In the genomic region with DNA sequence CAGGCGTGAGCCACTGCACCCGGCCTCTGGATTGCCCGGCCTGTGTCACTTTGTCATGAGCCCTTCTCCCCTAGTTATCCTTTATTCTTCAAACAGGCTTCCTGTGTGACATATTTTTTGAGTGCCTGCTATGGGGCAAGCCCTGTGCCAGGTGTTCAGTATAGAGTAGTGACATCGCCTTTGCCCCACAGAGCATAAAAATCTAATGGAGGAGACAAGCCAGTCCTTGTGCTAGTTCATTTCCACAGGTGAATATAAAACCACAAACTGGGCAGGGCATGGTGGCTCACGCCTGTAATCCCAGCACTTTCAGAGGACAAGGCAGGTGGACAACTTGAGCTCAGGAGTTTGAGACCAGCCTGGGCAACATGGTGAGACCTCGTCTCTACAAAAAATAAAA, we compare ENCODE assay signal across 17 cellular contexts. TPM values are rescaled to one million over a fixed set of nuclear protein-coding genes. Genes with fewer than 3 reads are reported as not detected.
DNase-seq lines count a peak whose midpoint lies in the region; ATAC-seq and TF ChIP-seq lines count a peak whose summit lies in the region.
"Had no signal": no experiment of that assay in that cellular context is flagged by ENCODE, and none has a peak within 500 bp of the region (broad histone marks: within the 10 kb centered on the region; RNA-seq: fewer than 3 reads in every experiment).

No MANE protein-coding gene starts in this region.

- no peaks in the 10 kb centered on the region for H3K4me1 ChIP-seq in GM23338 (ENCODE audit: insufficient read depth)
- H3K4me1 ChIP-seq in naive thymus-derived CD4-positive, alpha-beta T cell (ENCODE audit: control insufficient read depth in 2 of 2, insufficient read depth in 2 of 2, low read length in 2 of 2), result peaks cover 48 to 87% of the 10 kb centered on the region in 2 donors

- intact Hi-C loops in CD4-positive, alpha-beta T cell (cut with DNase I, micrococcal nuclease), result loop anchor here (2.0 kb wide), 4 partner anchors 23 to 43 kb away; a partner anchor contains a TSS
- intact Hi-C loops in activated T-helper 1 cell treated with anti-CD3 and anti-CD28 coated beads, Interleukin-12 subunit alpha, Interleukin-12 subunit beta, Interleukin-2, Interleukin-4 antibody, amounts not matched to agents 30 ng/mL and 10 ng/mL and 1 ng/mL, durations not matched to agents 14 hours and 24 hours and 36 hours (cut with micrococcal nuclease), result loop anchor here (2.0 kb wide), 2 partner anchors 69 to 93 kb away; a partner anchor contains a TSS
- intact Hi-C loops in naive thymus-derived CD4-positive, alpha-beta T cell (cut with micrococcal nuclease), result loop anchor here in 1 of 2 donors (1.0 to 2.0 kb wide), 4 partner anchors 11 to 59 kb away; no protein-coding TSS in a partner anchor

- peak overlapping the region; percentile 60 for H3K4me3 Mint-ChIP-seq in CD4-positive, alpha-beta T cell
- H3K4me3 Mint-ChIP-seq in GM23338, result no peak overlapping the region
- H3K4me3 Mint-ChIP-seq in activated T-helper 1 cell treated with anti-CD3 and anti-CD28 coated beads, Interleukin-12 subunit alpha, Interleukin-12 subunit beta, Interleukin-2, Interleukin-4 antibody, amounts not matched to agents 30 ng/mL and 10 ng/mL and 1 ng/mL, durations not matched to agents 14 hours and 24 hours and 36 hours, result peak overlapping the region; percentile 69
- H3K4me3 Mint-ChIP-seq in naive thymus-derived CD4-positive, alpha-beta T cell, result peak overlapping the region; percentile 35 to 87 (median 73)

- H3K36me3 ChIP-seq in GM23338 (ENCODE audit: insufficient read depth), result peaks cover 19% of the 10 kb centered on the region
- no peaks in the 10 kb centered on the region for H3K36me3 ChIP-seq in naive thymus-derived CD4-positive, alpha-beta T cell (ENCODE audit: control insufficient read depth in 2 of 3, insufficient read depth in 3 of 3, low read length in 3 of 3)

- POLR2A ChIA-PET in CD4-positive, alpha-beta T cell (lab: Charles Lee), result interaction anchor here (0.7 to 6.2 kb wide), 10 partner anchors 10 to 86 kb away, joined by 4 to 126 read pairs (median 8); a partner anchor contains a TSS
- POLR2A ChIA-PET in naive thymus-derived CD4-positive, alpha-beta T cell (lab: Charles Lee), result interaction anchor here (0.7 to 16.1 kb wide), 13 partner anchors 10 to 1203 kb away, joined by 3 to 386 read pairs (median 12); a partner anchor contains a TSS

- H3K27ac Mint-ChIP-seq in CD4-positive, alpha-beta T cell, result peak overlapping the region; percentile 90
- H3K27ac Mint-ChIP-seq in GM23338, result no peak overlapping the region; the same call in 1 of the 2 replicates
- peak overlapping the region; percentile 97 for H3K27ac Mint-ChIP-seq in activated T-helper 1 cell treated with anti-CD3 and anti-CD28 coated beads, Interleukin-12 subunit alpha, Interleukin-12 subunit beta, Interleukin-2, Interleukin-4 antibody, amounts not matched to agents 30 ng/mL and 10 ng/mL and 1 ng/mL, durations not matched to agents 14 hours and 24 hours and 36 hours
- peak overlapping the region; percentile 93 to 98 (median 96) for H3K27ac Mint-ChIP-seq in naive thymus-derived CD4-positive, alpha-beta T cell

- H3K4me1 Mint-ChIP-seq in CD4-positive, alpha-beta T cell (ENCODE audit: low read depth), result peaks cover 65% of the 10 kb centered on the region
- peaks cover 6% of the 10 kb centered on the region for H3K4me1 Mint-ChIP-seq in GM23338
- H3K4me1 Mint-ChIP-seq in activated T-helper 1 cell treated with anti-CD3 and anti-CD28 coated beads, Interleukin-12 subunit alpha, Interleukin-12 subunit beta, Interleukin-2, Interleukin-4 antibody, amounts not matched to agents 30 ng/mL and 10 ng/mL and 1 ng/mL, durations not matched to agents 14 hours and 24 hours and 36 hours (ENCODE audit: low read depth), result peaks cover 72% of the 10 kb centered on the region
- peaks cover 49 to 85% (median 75%) of the 10 kb centered on the region in 7 donors for H3K4me1 Mint-ChIP-seq in naive thymus-derived CD4-positive, alpha-beta T cell

- H2AFZ ChIP-seq in GM23338, result no peak overlapping the region

- H3K27me3 ChIP-seq in CD4-positive, alpha-beta T cell (ENCODE audit: control insufficient read depth, insufficient read depth, low read length), result no peaks in the 10 kb centered on the region
- no peaks in the 10 kb centered on the region for H3K27me3 ChIP-seq in GM23338 (ENCODE audit: insufficient read depth)
- H3K27me3 ChIP-seq in naive thymus-derived CD4-positive, alpha-beta T cell (ENCODE audit: control insufficient read depth in 2 of 2, insufficient read depth in 2 of 2, low read length in 2 of 2), result no peaks in the 10 kb centered on the region
- H3K27me3 ChIP-seq: BLaER1, pancreas, SJSA1 had no signal

- ATAC-seq in CD4-positive, alpha-beta T cell (ENCODE audit: poor library complexity), result no peak
- ATAC-seq in GM23338 (no peak), GM18858 (IDR thresholded peaks at IDR 0.05; ENCODE audit: unreplicated experiment) (no peak), GM21528 (IDR thresholded peaks at IDR 0.05; ENCODE audit: low FRiP score, unreplicated experiment) (no peak), GM19397 (IDR thresholded peaks at IDR 0.05; ENCODE audit: unreplicated experiment) (no peak)
- no peak for ATAC-seq in naive thymus-derived CD4-positive, alpha-beta T cell
- ATAC-seq: pancreas had no signal

- no peak overlapping the region for H3K4me2 ChIP-seq in GM23338
- H3K4me2 ChIP-seq: BLaER1 had no signal

- no peak overlapping the region for H3K4me3 ChIP-seq in GM23338
- H3K4me3 ChIP-seq in naive thymus-derived CD4-positive, alpha-beta T cell (ENCODE audit: low read length), result no peak overlapping the region
- H3K4me3 ChIP-seq: BLaER1, HAP-1, pancreas, SJSA1 had no signal

- peaks cover 55% of the 10 kb centered on the region for H3F3A ChIP-seq in GM23338 (replicated peaks; ENCODE audit: low read depth)

- H3K79me2 ChIP-seq in GM23338 (replicated peaks; ENCODE audit: insufficient read depth), result peaks cover 80% of the 10 kb centered on the region

- H3K27ac ChIP-seq in CD4-positive, alpha-beta T cell (ENCODE audit: low read depth, low read length), result peak overlapping the region; percentile 84
- H3K27ac ChIP-seq in GM23338 (ENCODE audit: low read depth), result peak overlapping the region; percentile 87
- peak overlapping the region; percentile 77 for H3K27ac ChIP-seq in naive thymus-derived CD4-positive, alpha-beta T cell (ENCODE audit: low read depth, low read length)
- H3K27ac ChIP-seq: SJSA1 had no signal

- H3K9me3 Mint-ChIP-seq in CD4-positive, alpha-beta T cell, result no peaks in the 10 kb centered on the region
- H3K9me3 Mint-ChIP-seq in GM23338, result no peaks in the 10 kb centered on the region
- H3K9me3 Mint-ChIP-seq in activated T-helper 1 cell treated with anti-CD3 and anti-CD28 coated beads, Interleukin-12 subunit alpha, Interleukin-12 subunit beta, Interleukin-2, Interleukin-4 antibody, amounts not matched to agents 30 ng/mL and 10 ng/mL and 1 ng/mL, durations not matched to agents 14 hours and 24 hours and 36 hours, result no peaks in the 10 kb centered on the region
- H3K9me3 Mint-ChIP-seq in naive thymus-derived CD4-positive, alpha-beta T cell, result no peaks in the 10 kb centered on the region

- DNase-seq in CD4-positive, alpha-beta T cell, result peak in 2 of 10 experiments; percentile 8 to 17
- DNase-seq in GM23338 (ENCODE audit: low spot score), result no peak
- DNase-seq in activated T-helper 1 cell treated with anti-CD3 and anti-CD28 coated beads, Interleukin-12 subunit alpha, Interleukin-12 subunit beta, Interleukin-2, Interleukin-4 antibody, amounts not matched to agents 30 ng/mL and 10 ng/mL and 1 ng/mL, durations not matched to agents 14 hours and 24 hours and 36 hours (ENCODE audit: low spot score), result no peak
- peak in 4 of 9 donors; percentile 13 to 40 (median 34) for DNase-seq in naive thymus-derived CD4-positive, alpha-beta T cell
- no peak for DNase-seq in activated effector memory CD4-positive, alpha-beta T cell treated with Interleukin-2 at 50 U/mL for 16 hours
- DNase-seq: cortex of kidney; glutamatergic neuron; KBM-7; NCI-H1105 treated with DMSO at 0.1 percent for 48 hours; NK-92 treated with Interleukin-12 subunit alpha and Interleukin-12 subunit beta, amount 100 ng/mL, for 24 hours; pancreas had no signal

- no peaks in the 10 kb centered on the region for H3K9me2 ChIP-seq in GM23338 (ENCODE audit: insufficient read depth)

- CTCF ChIA-PET in CD4-positive, alpha-beta T cell (lab: Charles Lee), result interaction anchor here (1.6 to 4.4 kb wide), 9 partner anchors 8 to 68 kb away, joined by 3 to 57 read pairs (median 10); a partner anchor contains a TSS
- CTCF ChIA-PET in naive thymus-derived CD4-positive, alpha-beta T cell (lab: Charles Lee), result interaction anchor here (0.7 to 5.5 kb wide), 13 partner anchors 10 to 228 kb away, joined by 4 to 54 read pairs (median 8); no protein-coding TSS in a partner anchor

- peaks cover 27% of the 10 kb centered on the region for H3K36me3 Mint-ChIP-seq in CD4-positive, alpha-beta T cell (ENCODE audit: low read depth)
- peaks cover 60% of the 10 kb centered on the region for H3K36me3 Mint-ChIP-seq in GM23338 (ENCODE audit: low read depth)
- peaks cover 47% of the 10 kb centered on the region for H3K36me3 Mint-ChIP-seq in activated T-helper 1 cell treated with anti-CD3 and anti-CD28 coated beads, Interleukin-12 subunit alpha, Interleukin-12 subunit beta, Interleukin-2, Interleukin-4 antibody, amounts not matched to agents 30 ng/mL and 10 ng/mL and 1 ng/mL, durations not matched to agents 14 hours and 24 hours and 36 hours (ENCODE audit: low read depth)
- peaks cover 0 to 40% (median 6%) of the 10 kb centered on the region in 5 donors for H3K36me3 Mint-ChIP-seq in naive thymus-derived CD4-positive, alpha-beta T cell

- no peaks in the 10 kb centered on the region for H3K27me3 Mint-ChIP-seq in CD4-positive, alpha-beta T cell
- peaks cover 5% of the 10 kb centered on the region for H3K27me3 Mint-ChIP-seq in GM23338 (ENCODE audit: insufficient read depth, low read depth, poor library complexity)
- no peaks in the 10 kb centered on the region for H3K27me3 Mint-ChIP-seq in activated T-helper 1 cell treated with anti-CD3 and anti-CD28 coated beads, Interleukin-12 subunit alpha, Interleukin-12 subunit beta, Interleukin-2, Interleukin-4 antibody, amounts not matched to agents 30 ng/mL and 10 ng/mL and 1 ng/mL, durations not matched to agents 14 hours and 24 hours and 36 hours (ENCODE audit: insufficient read depth)
- no peaks in the 10 kb centered on the region for H3K27me3 Mint-ChIP-seq in naive thymus-derived CD4-positive, alpha-beta T cell

- no peaks in the 10 kb centered on the region for H3K9me3 ChIP-seq in CD4-positive, alpha-beta T cell (ENCODE audit: control insufficient read depth, low read length)
- no peaks in the 10 kb centered on the region for H3K9me3 ChIP-seq in naive thymus-derived CD4-positive, alpha-beta T cell (ENCODE audit: control insufficient read depth in 2 of 3, low read length in 3 of 3)
- H3K9me3 ChIP-seq: BLaER1, HAP-1, pancreas, SJSA1 had no signal

- peaks cover 45% of the 10 kb centered on the region for H4K20me1 ChIP-seq in GM23338 (replicated peaks; ENCODE audit: insufficient read depth)

- no peak for TF ChIP-seq CTCF in CD4-positive, alpha-beta T cell (IDR thresholded peaks at IDR 0.05)
- TF ChIP-seq CTCF in GM23338 (conservative IDR thresholded peaks at IDR 0.05; ENCODE audit: low read depth in 2 of 2), result no peak

RNA-seq across cellular contexts. Expression of a gene that starts 43.2 kb away (rescaled TPM):
- 10 to 100 TPM; 39.8 to 42.1 TPM for total RNA-seq in CD4-positive, alpha-beta T cell
- total RNA-seq in GM23338 (2014; rRNA removed; shearing (Covaris generic)), result 27.8 and 31.9 TPM in 2 replicates
- 23.4 and 25.8 TPM in 2 replicates for polyA plus RNA-seq in GM23338 (2016; fragmentation: Nextera tagmentation; extraction: Ambion mirVana)
- 13.8 and 15.4 TPM in 2 replicates for total RNA-seq in activated T-helper 1 cell treated with anti-CD3 and anti-CD28 coated beads, Interleukin-12 subunit alpha, Interleukin-12 subunit beta, Interleukin-2, Interleukin-4 antibody, amounts not matched to agents 30 ng/mL and 10 ng/mL and 1 ng/mL, durations not matched to agents 14 hours and 24 hours and 36 hours
- 10 to 100 TPM; 13.7 to 42.0 (median 22.5) TPM for total RNA-seq in naive thymus-derived CD4-positive, alpha-beta T cell
- polyA plus RNA-seq in naive thymus-derived CD4-positive, alpha-beta T cell, result 10 to 100 TPM in 1 of 2 donors, 1 to 10 TPM in 1; 8.5 to 13.8 TPM

RNA-seq across cellular contexts. Expression of a gene that starts 57.2 kb away (rescaled TPM):
- 10 to 100 TPM; 29.6 to 30.9 TPM for total RNA-seq in CD4-positive, alpha-beta T cell
- 236 and 258 TPM in 2 replicates for total RNA-seq in GM23338 (2014; rRNA removed; shearing (Covaris generic))
- 108 and 115 TPM in 2 replicates for polyA plus RNA-seq in GM23338 (2016; fragmentation: Nextera tagmentation; extraction: Ambion mirVana)
- total RNA-seq in activated T-helper 1 cell treated with anti-CD3 and anti-CD28 coated beads, Interleukin-12 subunit alpha, Interleukin-12 subunit beta, Interleukin-2, Interleukin-4 antibody, amounts not matched to agents 30 ng/mL and 10 ng/mL and 1 ng/mL, durations not matched to agents 14 hours and 24 hours and 36 hours, result 141 and 142 TPM in 2 replicates
- 100 to 1,000 TPM in 1 of 5 experiments, 10 to 100 TPM in 4; 34.3 to 115 (median 46.4) TPM for total RNA-seq in naive thymus-derived CD4-positive, alpha-beta T cell
- 100 to 1,000 TPM; 145 to 181 TPM for polyA plus RNA-seq in naive thymus-derived CD4-positive, alpha-beta T cell
